In genomic region chr5:109080481-109080880, GRCh38 we compare ENCODE assay signal across 20 cellular contexts.
A peak's percentile ranks its signal among the peaks of the same experiment; 100 is the strongest.
DNase-seq lines count a peak whose midpoint lies in the region; ATAC-seq, FAIRE-seq and TF ChIP-seq lines count a peak whose summit lies in the region.
"Had no signal": no experiment of that assay in that cellular context is flagged by ENCODE, and none has a peak within 500 bp of the region (broad histone marks: within the 10 kb centered on the region; RNA-seq: fewer than 3 reads in every experiment).

No MANE protein-coding gene starts in this region.

- H2AFZ ChIP-seq in GM23338 (no peak overlapping the region), H9 (ENCODE audit: low read length) (no peak overlapping the region), OCI-LY7 (ENCODE audit: low read length) (no peak overlapping the region)
- H2AFZ ChIP-seq: GM23248 had no signal

- H3K18ac ChIP-seq in H9 (ENCODE audit: insufficient read length, low read depth, low read length) = no peak overlapping the region

- no peak overlapping the region for H4K5ac ChIP-seq in H9 (ENCODE audit: insufficient read length, low read depth, low read length)

- no peak overlapping the region for H2BK5ac ChIP-seq in H9 (ENCODE audit: insufficient read length, low read length)

- H3K4me3 Mint-ChIP-seq in GM23338 (no peak overlapping the region), H9 (no peak overlapping the region)
- H3K4me3 Mint-ChIP-seq: B cell; CD4-positive, alpha-beta T cell had no signal

- no peak overlapping the region for H3K9ac ChIP-seq in mucosa of rectum (ENCODE audit: low read depth in 1 of 2, low read length in 2 of 2)
- H3K9ac ChIP-seq in H9 (ENCODE audit: extremely low read depth, insufficient read length, low read length) = no peak overlapping the region
- H3K9ac ChIP-seq: GM23248 had no signal

- no CpG with 5 or more reads among the region's 3 CpGs for WGBS in H9 (ENCODE audit: extremely low coverage, insufficient read length, low lambda C conversion rate)

- no peak overlapping the region for H3K4ac ChIP-seq in H9 (ENCODE audit: low read depth, low read length)

- H3K4me1 Mint-ChIP-seq in GM23338 = no peaks in the 10 kb centered on the region
- no peaks in the 10 kb centered on the region for H3K4me1 Mint-ChIP-seq in H9
- H3K4me1 Mint-ChIP-seq: B cell had no signal

- no peak overlapping the region for H4K91ac ChIP-seq in H9 (ENCODE audit: insufficient read length, low read depth, low read length)

- H3K79me2 ChIP-seq in GM23338 (replicated peaks; ENCODE audit: insufficient read depth) (no peaks in the 10 kb centered on the region), H9 (ENCODE audit: insufficient read depth, low read length) (no peaks in the 10 kb centered on the region), OCI-LY7 (ENCODE audit: insufficient read depth, low read depth, low read length) (no peaks in the 10 kb centered on the region)

- no peaks in the 10 kb centered on the region for H3K79me1 ChIP-seq in H9 (ENCODE audit: insufficient read depth, low read depth, low read length, poor library complexity, severe bottlenecking)

- no peaks in the 10 kb centered on the region for H3K4me1 ChIP-seq in GM23338 (ENCODE audit: insufficient read depth)
- H3K4me1 ChIP-seq in mucosa of rectum (ENCODE audit: control insufficient read depth in 2 of 2, insufficient read depth in 2 of 2, low read length in 2 of 2) = peaks cover 7 to 15% of the 10 kb centered on the region in 2 donors
- H3K4me1 ChIP-seq in H9 (ENCODE audit: insufficient read depth, low read length) = no peaks in the 10 kb centered on the region
- no peaks in the 10 kb centered on the region for H3K4me1 ChIP-seq in OCI-LY7 (ENCODE audit: insufficient read depth, low read length, poor library complexity, severe bottlenecking)

- POLR2A ChIA-PET in OCI-LY7 (lab: Charles Lee) = no interaction called here

- no peak overlapping the region for H2BK20ac ChIP-seq in H9 (ENCODE audit: low read depth, low read length, poor library complexity, severe bottlenecking)

- H2BK120ac ChIP-seq in H9 (ENCODE audit: low read depth, low read length, poor library complexity, severe bottlenecking) = no peak overlapping the region

- H3K9me2 ChIP-seq in GM23338 (ENCODE audit: insufficient read depth) (no peaks in the 10 kb centered on the region), OCI-LY7 (ENCODE audit: insufficient read depth, low read length) (no peaks in the 10 kb centered on the region)

- H3K27ac ChIP-seq in GM23338 (ENCODE audit: low read depth) (no peak overlapping the region), mucosa of rectum (ENCODE audit: low read depth in 2 of 2, low read length in 2 of 2) (peak overlapping the region; percentile 59 to 67), H9 (ENCODE audit: insufficient read length, low read depth, low read length) (no peak overlapping the region), OCI-LY7 (ENCODE audit: low read depth, low read length, poor library complexity, severe bottlenecking) (no peak overlapping the region)
- H3K27ac ChIP-seq: GM23248 had no signal

- H3K36me3 Mint-ChIP-seq in GM23338 (ENCODE audit: low read depth) (no peaks in the 10 kb centered on the region), H9 (ENCODE audit: insufficient read depth in 1 of 3, low read depth in 3 of 3) (no peaks in the 10 kb centered on the region)

- no peak overlapping the region for H3T11ph ChIP-seq in H9 (ENCODE audit: low read length)

- DNase-seq in GM23338 (ENCODE audit: low spot score) = no peak
- DNase-seq in H9 = no peak
- DNase-seq in OCI-LY7 (ENCODE audit: low spot score) = no peak
- DNase-seq: C1 segment of cervical spinal cord; CD4-positive, alpha-beta T cell; DMS153; DND-41; GDM1; GM23248; H7 had no signal

- H2AK5ac ChIP-seq in H9 (ENCODE audit: insufficient read length, low read length) = no peak overlapping the region

- TF ChIP-seq CTCF in GM23338 (conservative IDR thresholded peaks at IDR 0.05; ENCODE audit: low read depth in 2 of 2) = no peak
- TF ChIP-seq CTCF in H9 (conservative IDR thresholded peaks at IDR 0.05) = no peak
- no peak for TF ChIP-seq CTCF in OCI-LY7 (conservative IDR thresholded peaks at IDR 0.05; ENCODE audit: low read length)

- no peak overlapping the region for H3K4me2 ChIP-seq in GM23338
- H3K4me2 ChIP-seq in H9 (ENCODE audit: insufficient read depth, insufficient read length, low read length) = no peak overlapping the region
- no peak overlapping the region for H3K4me2 ChIP-seq in OCI-LY7 (ENCODE audit: low read length)

- no peak overlapping the region for H2BK12ac ChIP-seq in H9 (ENCODE audit: insufficient read length, low read depth, low read length)

- no peaks in the 10 kb centered on the region for H4K20me1 ChIP-seq in GM23338 (replicated peaks; ENCODE audit: insufficient read depth)
- no peaks in the 10 kb centered on the region for H4K20me1 ChIP-seq in H9 (ENCODE audit: control insufficient read depth, insufficient read depth, insufficient read length)
- H4K20me1 ChIP-seq in OCI-LY7 (ENCODE audit: insufficient read depth, low read length) = no peaks in the 10 kb centered on the region

- no TSS peak for BruUV-seq in OCI-LY7 (replicated peaks; lab: Mats Ljungman, UMichigan)

- H3K36me3 ChIP-seq in GM23338 (ENCODE audit: insufficient read depth) (no peaks in the 10 kb centered on the region), mucosa of rectum (ENCODE audit: control insufficient read depth in 2 of 2, insufficient read depth in 2 of 2, low read length in 2 of 2) (no peaks in the 10 kb centered on the region), OCI-LY7 (ENCODE audit: insufficient read depth, low read length) (no peaks in the 10 kb centered on the region)

- no peaks in the 10 kb centered on the region for H3K23me2 ChIP-seq in H9 (ENCODE audit: insufficient read length, low read depth, low read length, poor library complexity, severe bottlenecking)

- H3K9me3 Mint-ChIP-seq in GM23338 (no peaks in the 10 kb centered on the region), H9 (no peaks in the 10 kb centered on the region)
- H3K9me3 Mint-ChIP-seq: CD4-positive, alpha-beta T cell had no signal

- H3K4me3 ChIP-seq in GM23338 (no peak overlapping the region), mucosa of rectum (ENCODE audit: low read length in 2 of 2) (peak overlapping the region; percentile 32 to 48), OCI-LY7 (ENCODE audit: low read depth, low read length, poor library complexity, severe bottlenecking) (no peak overlapping the region)
- H3K4me3 ChIP-seq: GM23248 had no signal

- no peak for ATAC-seq in GM23338
- ATAC-seq in GM21619 (IDR thresholded peaks at IDR 0.05; ENCODE audit: unreplicated experiment) = no peak
- ATAC-seq in HG03095 (IDR thresholded peaks at IDR 0.05; ENCODE audit: unreplicated experiment) = no peak

- FAIRE-seq in colon (lab: Jason Lieb, UNC) = peak; percentile 62
- FAIRE-seq: A204.1, D721Med, GM12892, GM19239, HTR-8/SVneo had no signal

- H3K9me3 ChIP-seq in mucosa of rectum (ENCODE audit: control insufficient read depth in 2 of 2, low read length in 2 of 2) (no peaks in the 10 kb centered on the region), H9 (ENCODE audit: control insufficient read depth, low read depth, low read length) (no peaks in the 10 kb centered on the region), OCI-LY7 (ENCODE audit: low read length) (no peaks in the 10 kb centered on the region)

- intact Hi-C loops in OCI-LY7 (cut with micrococcal nuclease; ENCODE audit: unreplicated experiment) = no loop called here

- no peak overlapping the region for H2BK15ac ChIP-seq in H9 (ENCODE audit: low read depth, low read length)

- H3K27ac Mint-ChIP-seq in GM23338 (peak overlapping the region; percentile 8; the same call in 1 of the 2 replicates), H9 (no peak overlapping the region)
- H3K27ac Mint-ChIP-seq: B cell; CD4-positive, alpha-beta T cell had no signal

- peaks cover 3% of the 10 kb centered on the region for H3K27me3 Mint-ChIP-seq in GM23338 (ENCODE audit: insufficient read depth, low read depth, poor library complexity)
- H3K27me3 Mint-ChIP-seq in H9 (ENCODE audit: low read depth) = no peaks in the 10 kb centered on the region
- H3K27me3 Mint-ChIP-seq: B cell; CD4-positive, alpha-beta T cell had no signal

- no peaks in the 10 kb centered on the region for H3F3A ChIP-seq in GM23338 (replicated peaks; ENCODE audit: low read depth)

- H3K56ac ChIP-seq in H9 (ENCODE audit: insufficient read length, low read depth, low read length) = no peak overlapping the region

- no peaks in the 10 kb centered on the region for H3K27me3 ChIP-seq in GM23338 (ENCODE audit: insufficient read depth)
- H3K27me3 ChIP-seq in mucosa of rectum (ENCODE audit: control insufficient read depth in 2 of 2, insufficient read depth in 2 of 2, low read length in 2 of 2) = no peaks in the 10 kb centered on the region
- H3K27me3 ChIP-seq in H9 (ENCODE audit: insufficient read depth, low read length) = no peaks in the 10 kb centered on the region

- H3K14ac ChIP-seq in H9 (ENCODE audit: insufficient read depth, low read length) = no peak overlapping the region

- CTCF ChIA-PET in OCI-LY7 (lab: Charles Lee; ENCODE audit: unreplicated experiment) = no interaction called here

- H4K8ac ChIP-seq in H9 (replicated peaks; ENCODE audit: insufficient read length, low read depth, low read length) = no peak overlapping the region

- H3K23ac ChIP-seq in H9 (ENCODE audit: insufficient read length, low read depth, low read length) = no peak overlapping the region

TF ChIP-seq in GM23338, 12 proteins besides CTCF, POLR2A, EP300 and RAD21 (continues in another document):
- TF ChIP-seq CREB1 (CRISPR knock-in tag; IDR thresholded peaks at IDR 0.05; ENCODE audit: low read depth) (no peak), ZNF114 (CRISPR knock-in tag; IDR thresholded peaks at IDR 0.05) (no peak), EZH2phosphoT487 (IDR thresholded peaks at IDR 0.05; ENCODE audit: unreplicated experiment) (no peak), POLR2AphosphoS5 (IDR thresholded peaks at IDR 0.05; ENCODE audit: low read depth) (no peak), EZH2 (IDR thresholded peaks at IDR 0.05; ENCODE audit: low read depth, unreplicated experiment) (no peak)

Comparison
In these comparisons a context has a peak if more than half of its experiments do, and no peak if none do; other contexts are left out.
1. H3K27ac ChIP-seq: peak in mucosa of rectum (2 of 2); none in GM23338 (single experiment), H9 (single experiment) and OCI-LY7 (single experiment).
2. H3K4me3 ChIP-seq: peak in mucosa of rectum (2 of 2); none in GM23338 (single experiment) and OCI-LY7 (single experiment).